Comparison of ENCODE assay signal across 30 cellular contexts in genomic region chr2:104472076-104472475, GRCh38.
"Had no signal": no experiment of that assay in that cellular context is flagged by ENCODE, and none has a peak within 500 bp of the region (broad histone marks: within the 10 kb centered on the region; RNA-seq: fewer than 3 reads in every experiment).

No MANE protein-coding gene starts in this region.

- H3K36me3 Mint-ChIP-seq: memory B cell; mesothelial cell of epicardium; naive B cell; stimulated activated memory B cell treated with anti-CD40 and anti-IgM and Interleukin-4, amounts not matched to agents 10 μg/mL and 1 μg/mL and 100 μg/mL, for 72 hours; type B pancreatic cell had no signal

- H3K4me1 Mint-ChIP-seq: memory B cell; mesothelial cell of epicardium; naive B cell; stimulated activated memory B cell treated with anti-CD40 and anti-IgM and Interleukin-4, amounts not matched to agents 10 μg/mL and 1 μg/mL and 100 μg/mL, for 72 hours had no signal

- H3K9me3 ChIP-seq: gastroesophageal sphincter, heart left ventricle, mucosa of descending colon, psoas muscle, sigmoid colon, testis, tibial artery had no signal

- H3K36me3 ChIP-seq: gastroesophageal sphincter, heart left ventricle, sigmoid colon, tibial artery had no signal

- H3K79me2 ChIP-seq: hepatocyte had no signal

- H3K27me3 ChIP-seq: dorsolateral prefrontal cortex, foreskin keratinocyte, gastroesophageal sphincter, hepatocyte, sigmoid colon, testis, tibial artery had no signal

- DNase-seq: cerebellar nuclear complex; cortex of kidney; dorsolateral prefrontal cortex; effector CD4-positive, alpha-beta T cell; foreskin keratinocyte; heart left ventricle; kidney; mucosa of descending colon; naive B cell; nucleus accumbens; posterior cingulate gyrus; psoas muscle; right cardiac atrium; sigmoid colon; stimulated activated CD4-positive, alpha-beta T cell treated with anti-CD3 and anti-CD28 coated beads, Interleukin-4, amount 100 ng/mL, for 4 hours; stimulated activated naive CD8-positive, alpha-beta T cell treated with anti-CD3 and anti-CD28 coated beads, Interleukin-15, Interleukin-2, amounts not matched to agents 100 U/mL and 50 U/mL, for 24 hours; substantia nigra; testis; tibial artery had no signal

- ATAC-seq: esophagus mucosa; foreskin keratinocyte; gastroesophageal sphincter; heart left ventricle; left lobe of liver; mucosa of descending colon; psoas muscle; right cardiac atrium; stimulated activated memory B cell treated with anti-CD40 and anti-IgM and Interleukin-4, amounts not matched to agents 10 μg/mL and 1 μg/mL and 100 μg/mL, for 72 hours; stimulated activated naive CD8-positive, alpha-beta T cell treated with anti-CD3 and anti-CD28 coated beads, Interleukin-15, Interleukin-2, amounts not matched to agents 100 U/mL and 50 U/mL, for 24 hours had no signal

- H3K4me2 ChIP-seq: hepatocyte had no signal

- H3K27ac Mint-ChIP-seq: memory B cell; mesothelial cell of epicardium; naive B cell; nephron; stimulated activated memory B cell treated with anti-CD40 and anti-IgM and Interleukin-4, amounts not matched to agents 10 μg/mL and 1 μg/mL and 100 μg/mL, for 72 hours; type B pancreatic cell had no signal

- H3K27ac ChIP-seq: epithelial cell of prostate, foreskin keratinocyte, gastroesophageal sphincter, heart left ventricle, hepatocyte, psoas muscle, sigmoid colon, testis, tibial artery had no signal

- H3K9me3 Mint-ChIP-seq: memory B cell; mesothelial cell of epicardium; nephron; stimulated activated memory B cell treated with anti-CD40 and anti-IgM and Interleukin-4, amounts not matched to agents 10 μg/mL and 1 μg/mL and 100 μg/mL, for 72 hours; type B pancreatic cell had no signal

- H2AFZ ChIP-seq: hepatocyte had no signal

- H3K4me3 ChIP-seq: dorsolateral prefrontal cortex, gastroesophageal sphincter, heart left ventricle, hepatocyte, lung, mucosa of descending colon, psoas muscle, sigmoid colon, testis, tibial artery had no signal

- H3K4me3 Mint-ChIP-seq: memory B cell; mesothelial cell of epicardium; naive B cell; nephron; stimulated activated memory B cell treated with anti-CD40 and anti-IgM and Interleukin-4, amounts not matched to agents 10 μg/mL and 1 μg/mL and 100 μg/mL, for 72 hours; type B pancreatic cell had no signal

- H3K27me3 Mint-ChIP-seq: memory B cell; stimulated activated memory B cell treated with anti-CD40 and anti-IgM and Interleukin-4, amounts not matched to agents 10 μg/mL and 1 μg/mL and 100 μg/mL, for 72 hours had no signal

- H3K4me1 ChIP-seq: foreskin keratinocyte, gastroesophageal sphincter, heart left ventricle, psoas muscle, sigmoid colon, testis, tibial artery had no signal
